In the genomic region with DNA sequence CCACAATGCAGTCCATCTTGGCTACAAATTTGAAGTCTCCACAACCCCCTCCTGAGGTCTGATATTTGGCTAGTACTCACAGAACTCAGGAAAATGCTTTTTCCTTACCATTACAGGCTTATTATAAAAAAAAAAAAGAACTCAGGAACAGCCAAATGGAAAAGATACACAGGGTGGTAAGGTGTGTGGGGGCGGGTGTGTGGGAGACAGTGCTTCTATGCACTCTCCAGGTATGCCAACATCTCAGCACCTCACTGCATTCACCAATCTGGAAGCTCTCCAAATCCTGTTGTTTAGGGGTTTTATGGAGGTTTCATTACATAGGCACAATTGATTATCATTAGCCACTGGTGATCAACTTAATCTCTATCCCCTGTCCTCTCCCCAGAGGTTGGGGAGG, we compare ENCODE assay signal across 34 cellular contexts.
"Had no signal": no experiment of that assay in that cellular context is flagged by ENCODE, and none has a peak within 500 bp of the region (broad histone marks: within the 10 kb centered on the region; RNA-seq: fewer than 3 reads in every experiment).

No MANE protein-coding gene starts in this region.

- DNase-seq: activated effector memory CD4-positive, alpha-beta T cell treated with anti-CD3 and anti-CD28 coated beads, Interleukin-2, amount 50 U/mL, for 16 hours; activated effector memory CD4-positive, alpha-beta T cell treated with Interleukin-2 at 50 U/mL for 16 hours; activated gamma-delta T cell; activated gamma-delta T cell treated with Interleukin-2 at 50 U/mL for 16 hours; activated naive CD4-positive, alpha-beta T cell; activated naive CD4-positive, alpha-beta T cell treated with anti-CD3 and anti-CD28 coated beads for 36 hours; activated naive CD4-positive, alpha-beta T cell treated with anti-CD3 and anti-CD28 coated beads, Interleukin-2, amount 10 ng/mL, durations not matched to agents 7 days and 5 days; activated naive CD4-positive, alpha-beta T cell treated with anti-CD3 and anti-CD28 coated beads, Interleukin-2, amount 50 U/mL, for 16 hours; activated naive CD4-positive, alpha-beta T cell treated with Interleukin-2 at 50 U/mL for 16 hours; activated naive CD8-positive, alpha-beta T cell treated with anti-CD3 and anti-CD28 coated beads for 36 hours; activated naive CD8-positive, alpha-beta T cell treated with anti-CD3 and anti-CD28 coated beads, Interleukin-2, amount 10 ng/mL, durations not matched to agents 7 days and 5 days; activated naive CD8-positive, alpha-beta T cell treated with anti-CD3 and anti-CD28 coated beads, Interleukin-2, amount 50 U/mL, for 24 hours; activated T-cell treated with anti-CD3 and anti-CD28 coated beads, Interleukin-2, amount 50 U/mL, for 1 hour; activated T-cell treated with anti-CD3 and anti-CD28 coated beads, Interleukin-2, amount 50 U/mL, for 24 hours; activated T-cell treated with anti-CD3 and anti-CD28 coated beads, Interleukin-2, amount 50 U/mL, for 4 hours; activated T-cell treated with anti-CD3 and anti-CD28 coated beads, Interleukin-2, amount 50 U/mL, for 48 hours; activated T-cell treated with anti-CD3 and anti-CD28 coated beads, Interleukin-2, amount 50 U/mL, for 72 hours; adrenal gland; amniotic stem cell; amygdala; anterior cingulate cortex; aorta; body of pancreas; brain microvascular endothelial cell; central memory CD4-positive, alpha-beta T cell; cerebellar nuclear complex had no signal

- ATAC-seq: activated naive CD4-positive, alpha-beta T cell treated with anti-CD3 and anti-CD28 coated beads, Interleukin-2, amount 50 U/mL, for 72 hours; activated naive CD8-positive, alpha-beta T cell treated with anti-CD3 and anti-CD28 coated beads, Interleukin-2, amount 50 U/mL, for 24 hours; activated T-cell treated with anti-CD3 and anti-CD28 coated beads, Interleukin-2, amount 50 U/mL, for 4 hours; activated T-cell treated with anti-CD3 and anti-CD28 coated beads, Interleukin-2, amount 50 U/mL, for 72 hours; activated T-helper 17 cell treated with anti-CD3 and anti-CD28 coated beads, Interleukin-2, amount 50 U/mL, for 72 hours; body of pancreas had no signal

- H3K27ac Mint-ChIP-seq: activated naive CD4-positive, alpha-beta T cell treated with anti-CD3 and anti-CD28 coated beads for 36 hours; activated naive CD4-positive, alpha-beta T cell treated with anti-CD3 and anti-CD28 coated beads, Interleukin-2, amount 10 ng/mL, durations not matched to agents 7 days and 5 days; activated naive CD4-positive, alpha-beta T cell treated with anti-CD3 and anti-CD28 coated beads, Interleukin-2, amount 50 U/mL, for 72 hours; activated naive CD8-positive, alpha-beta T cell; activated naive CD8-positive, alpha-beta T cell treated with anti-CD3 and anti-CD28 coated beads for 36 hours; activated naive CD8-positive, alpha-beta T cell treated with anti-CD3 and anti-CD28 coated beads, Interleukin-2, amount 10 ng/mL, durations not matched to agents 7 days and 5 days; activated naive CD8-positive, alpha-beta T cell treated with anti-CD3 and anti-CD28 coated beads, Interleukin-2, amount 50 U/mL, for 24 hours; activated T-cell treated with anti-CD3 and anti-CD28 coated beads, Interleukin-2, amount 50 U/mL, for 24 hours; activated T-cell treated with anti-CD3 and anti-CD28 coated beads, Interleukin-2, amount 50 U/mL, for 72 hours; activated T-helper 1 cell treated with anti-CD3 and anti-CD28 coated beads, Interleukin-12 subunit alpha, Interleukin-12 subunit beta, Interleukin-2, Interleukin-4 antibody, amounts not matched to agents 30 ng/mL and 10 ng/mL and 1 ng/mL, durations not matched to agents 14 hours and 24 hours and 36 hours; activated T-helper 17 cell treated with anti-CD3 and anti-CD28 coated beads, Interleukin-2, amount 50 U/mL, for 72 hours; activated T-helper 2 cell treated with anti-CD3 and anti-CD28 coated beads, Interferon-gamma antibody, Interleukin-2, Interleukin-4, amounts not matched to agents 10 μg/mL and 5 μg/mL and 100 μg/mL, durations not matched to agents 14 hours and 24 hours and 36 hours; brain had no signal

- H3K4me1 Mint-ChIP-seq: activated naive CD4-positive, alpha-beta T cell treated with anti-CD3 and anti-CD28 coated beads, Interleukin-2, amount 10 ng/mL, durations not matched to agents 7 days and 5 days; activated naive CD8-positive, alpha-beta T cell treated with anti-CD3 and anti-CD28 coated beads, Interleukin-2, amount 10 ng/mL, durations not matched to agents 7 days and 5 days had no signal

- H3K4me3 Mint-ChIP-seq: activated naive CD4-positive, alpha-beta T cell treated with anti-CD3 and anti-CD28 coated beads for 36 hours; activated naive CD4-positive, alpha-beta T cell treated with anti-CD3 and anti-CD28 coated beads, Interleukin-2, amount 10 ng/mL, durations not matched to agents 7 days and 5 days; activated naive CD4-positive, alpha-beta T cell treated with anti-CD3 and anti-CD28 coated beads, Interleukin-2, amount 50 U/mL, for 24 hours; activated naive CD8-positive, alpha-beta T cell; activated naive CD8-positive, alpha-beta T cell treated with anti-CD3 and anti-CD28 coated beads for 36 hours; activated naive CD8-positive, alpha-beta T cell treated with anti-CD3 and anti-CD28 coated beads, Interleukin-2, amount 10 ng/mL, durations not matched to agents 7 days and 5 days; activated naive CD8-positive, alpha-beta T cell treated with anti-CD3 and anti-CD28 coated beads, Interleukin-2, amount 50 U/mL, for 24 hours; activated T-cell treated with anti-CD3 and anti-CD28 coated beads, Interleukin-2, amount 50 U/mL, for 24 hours; activated T-cell treated with anti-CD3 and anti-CD28 coated beads, Interleukin-2, amount 50 U/mL, for 4 hours; activated T-cell treated with anti-CD3 and anti-CD28 coated beads, Interleukin-2, amount 50 U/mL, for 72 hours; activated T-helper 1 cell treated with anti-CD3 and anti-CD28 coated beads, Interleukin-12 subunit alpha, Interleukin-12 subunit beta, Interleukin-2, Interleukin-4 antibody, amounts not matched to agents 30 ng/mL and 10 ng/mL and 1 ng/mL, durations not matched to agents 14 hours and 24 hours and 36 hours; activated T-helper 17 cell treated with anti-CD3 and anti-CD28 coated beads, Interleukin-2, amount 50 U/mL, for 72 hours; brain; central memory CD8-positive, alpha-beta T cell had no signal

- H3K9me3 Mint-ChIP-seq: activated T-helper 1 cell treated with anti-CD3 and anti-CD28 coated beads, Interleukin-12 subunit alpha, Interleukin-12 subunit beta, Interleukin-2, Interleukin-4 antibody, amounts not matched to agents 30 ng/mL and 10 ng/mL and 1 ng/mL, durations not matched to agents 14 hours and 24 hours and 36 hours; central memory CD8-positive, alpha-beta T cell had no signal
